ENCODE assay signal across 8 cellular contexts in the genomic region with DNA sequence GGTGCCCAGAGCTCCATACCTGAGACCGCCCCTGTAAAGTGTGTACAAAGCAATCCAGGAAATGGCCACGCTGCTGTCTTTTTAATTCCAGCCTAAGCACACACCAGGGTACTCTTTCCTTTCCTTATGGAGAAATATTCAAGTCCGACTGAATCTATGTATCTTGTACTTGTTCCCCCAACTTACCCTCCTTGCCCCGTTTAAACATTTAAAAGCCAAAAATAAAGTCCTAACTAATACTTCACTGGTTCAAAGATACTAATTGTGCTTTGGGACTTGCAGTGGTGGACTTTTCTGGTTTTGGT. TPM values are rescaled to one million over a fixed set of nuclear protein-coding genes. Genes with fewer than 3 reads are reported as not detected.
DNase-seq lines count a peak whose midpoint lies in the region; TF ChIP-seq lines count a peak whose summit lies in the region.

No MANE protein-coding gene starts in this region.

- CTCF ChIA-PET in activated naive CD4-positive, alpha-beta T cell treated with anti-CD3 and anti-CD28 coated beads for 36 hours (lab: Charles Lee) = interaction anchor here (1.5 kb wide), 1 partner anchor 158 kb away, joined by 4 read pairs; no protein-coding TSS in a partner anchor
- CTCF ChIA-PET in HEK293T (lab: Yijun Ruan, JAX) = interaction anchor here (0.9 to 1.8 kb wide), 3 partner anchors 84 to 95 kb away, joined by 3 to 7 read pairs (median 3); no protein-coding TSS in a partner anchor

- TF ChIP-seq CTCF in brain (conservative IDR thresholded peaks at IDR 0.05) = no peak
- no peak for TF ChIP-seq CTCF in mesothelial cell of epicardium (IDR thresholded peaks at IDR 0.05; ENCODE audit: unreplicated experiment)

- intact Hi-C loops in activated naive CD4-positive, alpha-beta T cell treated with anti-CD3 and anti-CD28 coated beads for 36 hours (cut with micrococcal nuclease) = loop anchor here (1.0 to 10.0 kb wide), 7 partner anchors 88 to 782 kb away; a partner anchor contains a TSS

- peak overlapping the region; percentile 94 for H3K27ac Mint-ChIP-seq in activated naive CD4-positive, alpha-beta T cell treated with anti-CD3 and anti-CD28 coated beads for 36 hours
- H3K27ac Mint-ChIP-seq in IgD-negative memory B cell (peak overlapping the region; percentile 92 to 97 (median 92)), brain (peak overlapping the region; percentile 78 to 99 (median 94)), mesothelial cell of epicardium (peak overlapping the region; percentile 97)

- peaks cover 1% of the 10 kb centered on the region for H3K36me3 Mint-ChIP-seq in activated naive CD4-positive, alpha-beta T cell treated with anti-CD3 and anti-CD28 coated beads for 36 hours (ENCODE audit: low read depth)
- H3K36me3 Mint-ChIP-seq in IgD-negative memory B cell = no peaks in the 10 kb centered on the region
- no peaks in the 10 kb centered on the region for H3K36me3 Mint-ChIP-seq in brain
- no peaks in the 10 kb centered on the region for H3K36me3 Mint-ChIP-seq in mesothelial cell of epicardium

- POLR2A ChIA-PET in HEK293T (lab: Yijun Ruan, JAX) = interaction anchor here (0.7 to 2.7 kb wide), 19 partner anchors 8 to 160 kb away, joined by 3 to 13 read pairs (median 4); no protein-coding TSS in a partner anchor

- H3K27me3 Mint-ChIP-seq in activated naive CD4-positive, alpha-beta T cell treated with anti-CD3 and anti-CD28 coated beads for 36 hours (ENCODE audit: low read depth) = no peaks in the 10 kb centered on the region
- H3K27me3 Mint-ChIP-seq in IgD-negative memory B cell (peaks cover 2% of the 10 kb centered on the region), brain (peaks cover 20% of the 10 kb centered on the region), mesothelial cell of epicardium (ENCODE audit: low read depth) (no peaks in the 10 kb centered on the region)

- H3K9me3 Mint-ChIP-seq in activated naive CD4-positive, alpha-beta T cell treated with anti-CD3 and anti-CD28 coated beads for 36 hours = no peaks in the 10 kb centered on the region
- H3K9me3 Mint-ChIP-seq in IgD-negative memory B cell (no peaks in the 10 kb centered on the region), brain (no peaks in the 10 kb centered on the region), mesothelial cell of epicardium (no peaks in the 10 kb centered on the region)

- DNase-seq in activated naive CD4-positive, alpha-beta T cell treated with anti-CD3 and anti-CD28 coated beads for 36 hours = no peak
- no peak for DNase-seq in activated naive CD4-positive, alpha-beta T cell treated with Interleukin-2 at 50 U/mL for 16 hours
- DNase-seq in mesothelial cell of epicardium (ENCODE audit: low spot score in 2 of 2, unreplicated experiment in 2 of 2) (no peak), GM19240 (ENCODE audit: insufficient read length, low spot score) (no peak), HEK293T (ENCODE audit: extremely low spot score) (no peak)
- no peak for DNase-seq in stimulated activated CD4-positive, alpha-beta T cell treated with anti-CD3 and anti-CD28 coated beads, Interleukin-4, amount 100 ng/mL, for 1 hour

- peak overlapping the region; percentile 91 for H3K4me3 Mint-ChIP-seq in activated naive CD4-positive, alpha-beta T cell treated with anti-CD3 and anti-CD28 coated beads for 36 hours
- H3K4me3 Mint-ChIP-seq in IgD-negative memory B cell (peak overlapping the region; percentile 88 to 97 (median 94)), brain (peak overlapping the region; percentile 90 to 99 (median 96)), mesothelial cell of epicardium (peak overlapping the region; percentile 88)

- H3K4me1 Mint-ChIP-seq in activated naive CD4-positive, alpha-beta T cell treated with anti-CD3 and anti-CD28 coated beads for 36 hours (ENCODE audit: low read depth) = peaks cover 18% of the 10 kb centered on the region
- H3K4me1 Mint-ChIP-seq in IgD-negative memory B cell = peaks cover 18 to 20% (median 18%) of the 10 kb centered on the region in 3 donors
- H3K4me1 Mint-ChIP-seq in brain = peaks cover 64% of the 10 kb centered on the region
- H3K4me1 Mint-ChIP-seq in mesothelial cell of epicardium = peaks cover 30% of the 10 kb centered on the region

TF ChIP-seq in HEK293T, 16 proteins besides CTCF, POLR2A, EP300 and RAD21:
- no peak for TF ChIP-seq FOXM1 (IDR thresholded peaks at IDR 0.05; ENCODE audit: borderline replicate concordance)
- no peak for TF ChIP-seq ZNF384 (IDR thresholded peaks at IDR 0.05)
- no peak for TF ChIP-seq TARDBP (IDR thresholded peaks at IDR 0.05)
- TF ChIP-seq HDGF (IDR thresholded peaks at IDR 0.05; ENCODE audit: borderline replicate concordance) = no peak
- no peak for TF ChIP-seq L3MBTL2 (conservative IDR thresholded peaks at IDR 0.05)
- no peak for TF ChIP-seq BHLHE40 (IDR thresholded peaks at IDR 0.05; ENCODE audit: borderline replicate concordance)
- no peak for TF ChIP-seq NFRKB (IDR thresholded peaks at IDR 0.05)
- TF ChIP-seq CTBP1 (IDR thresholded peaks at IDR 0.05; ENCODE audit: borderline replicate concordance) = no peak
- no peak for TF ChIP-seq SP1 (IDR thresholded peaks at IDR 0.05)
- no peak for TF ChIP-seq FOXK2 (IDR thresholded peaks at IDR 0.05)
TF ChIP-seq in HEK293T: peak in this region for 0.

RNA-seq across cellular contexts. Expression of a gene that starts 0.7 kb away (rescaled TPM):
- total RNA-seq in activated naive CD4-positive, alpha-beta T cell treated with anti-CD3 and anti-CD28 coated beads for 36 hours = 1 to 10 TPM; 3.7 to 4.1 TPM
- polyA plus RNA-seq in IgD-negative memory B cell (5.4 TPM), brain (ENCODE audit: insufficient read depth, low read depth, low replicate concordance) (1.4 TPM)
- 15.6 to 17.8 TPM (median 16.6 TPM) in 3 replicates for total RNA-seq in mesothelial cell of epicardium

RNA-seq across cellular contexts. Expression of a gene that starts 40.0 kb away (rescaled TPM):
- total RNA-seq in activated naive CD4-positive, alpha-beta T cell treated with anti-CD3 and anti-CD28 coated beads for 36 hours = not detected
- polyA plus RNA-seq in IgD-negative memory B cell (not detected), brain (ENCODE audit: insufficient read depth, low read depth, low replicate concordance) (0.44 TPM)
- total RNA-seq in mesothelial cell of epicardium = 0.43 to 0.55 TPM (median 0.47 TPM) in 3 replicates
